1 cellular context compared by ENCODE assay signal in the genomic region with DNA sequence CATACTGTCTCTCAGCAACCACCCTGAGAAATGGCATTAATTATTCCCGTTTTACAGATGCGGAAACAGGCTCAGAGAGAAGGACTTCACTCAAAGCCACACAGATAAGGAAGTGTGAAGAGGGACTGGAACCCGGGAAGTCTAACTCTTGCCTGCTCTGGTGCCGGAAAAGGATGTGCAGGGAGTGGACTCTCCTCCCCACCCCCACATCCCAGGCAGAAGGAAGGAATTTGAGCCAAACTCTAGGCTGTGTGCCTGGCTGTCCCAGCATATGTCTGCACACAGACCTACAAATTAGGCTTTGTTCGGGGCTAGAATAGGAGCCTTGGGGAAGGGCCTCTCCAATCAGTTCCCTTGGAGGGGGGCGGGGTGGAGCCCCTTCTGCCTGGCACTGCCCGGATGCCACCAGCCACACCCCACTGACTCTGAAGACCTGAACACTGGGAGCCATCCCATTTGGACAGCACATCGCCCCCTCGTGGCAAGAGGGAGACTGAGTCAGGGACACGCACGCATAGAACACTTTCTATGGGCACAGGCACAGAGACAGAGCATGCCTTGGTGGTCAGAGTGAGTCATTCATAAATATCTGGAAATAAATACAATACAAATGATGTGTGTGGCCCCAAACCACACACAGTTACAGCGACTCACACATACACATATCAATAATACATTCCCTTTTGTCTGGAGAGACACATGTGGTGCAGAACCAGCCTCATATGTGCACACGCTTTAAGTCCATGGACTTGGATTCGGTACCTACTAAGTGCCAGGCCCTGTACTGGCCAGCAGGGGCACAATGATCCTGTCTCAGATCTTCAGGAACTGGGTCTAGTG.
TF ChIP-seq lines count a peak whose summit lies in the region.

No MANE protein-coding gene starts in this region.

TF ChIP-seq in HepG2, 621 proteins besides CTCF, POLR2A, EP300 and RAD21 (continued from another document and continues in another):
- TF ChIP-seq, protein P1, sequence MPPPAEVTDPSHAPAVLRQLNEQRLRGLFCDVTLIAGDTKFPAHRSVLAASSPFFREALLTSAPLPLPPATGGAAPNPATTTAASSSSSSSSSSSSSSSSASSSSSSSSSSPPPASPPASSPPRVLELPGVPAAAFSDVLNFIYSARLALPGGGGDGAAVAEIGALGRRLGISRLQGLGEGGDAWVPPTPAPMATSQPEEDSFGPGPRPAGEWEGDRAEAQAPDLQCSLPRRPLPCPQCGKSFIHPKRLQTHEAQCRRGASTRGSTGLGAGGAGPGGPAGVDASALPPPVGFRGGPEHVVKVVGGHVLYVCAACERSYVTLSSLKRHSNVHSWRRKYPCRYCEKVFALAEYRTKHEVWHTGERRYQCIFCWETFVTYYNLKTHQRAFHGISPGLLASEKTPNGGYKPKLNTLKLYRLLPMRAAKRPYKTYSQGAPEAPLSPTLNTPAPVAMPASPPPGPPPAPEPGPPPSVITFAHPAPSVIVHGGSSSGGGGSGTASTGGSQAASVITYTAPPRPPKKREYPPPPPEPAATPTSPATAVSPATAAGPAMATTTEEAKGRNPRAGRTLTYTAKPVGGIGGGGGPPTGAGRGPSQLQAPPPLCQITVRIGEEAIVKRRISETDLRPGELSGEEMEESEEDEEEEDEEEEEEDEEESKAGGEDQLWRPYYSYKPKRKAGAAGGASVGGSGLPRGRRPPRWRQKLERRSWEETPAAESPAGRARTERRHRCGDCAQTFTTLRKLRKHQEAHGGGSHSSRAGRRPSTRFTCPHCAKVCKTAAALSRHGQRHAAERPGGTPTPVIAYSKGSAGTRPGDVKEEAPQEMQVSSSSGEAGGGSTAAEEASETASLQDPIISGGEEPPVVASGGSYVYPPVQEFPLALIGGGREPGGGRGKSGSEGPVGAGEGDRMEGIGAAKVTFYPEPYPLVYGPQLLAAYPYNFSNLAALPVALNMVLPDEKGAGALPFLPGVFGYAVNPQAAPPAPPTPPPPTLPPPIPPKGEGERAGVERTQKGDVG (CRISPR knock-in tag; IDR thresholded peaks at IDR 0.05; ENCODE audit: borderline replicate concordance): no peak
- TF ChIP-seq SMARCE1 (IDR thresholded peaks at IDR 0.05; ENCODE audit: borderline replicate concordance) (no peak), IKZF4 (CRISPR knock-in tag; IDR thresholded peaks at IDR 0.05; ENCODE audit: borderline replicate concordance, low read depth, not compliant biosample characterization) (no peak), TBX3 (IDR thresholded peaks at IDR 0.05; ENCODE audit: borderline replicate concordance) (no peak), MEIS1 (CRISPR knock-in tag; IDR thresholded peaks at IDR 0.05; ENCODE audit: borderline replicate concordance) (peak; percentile 58; the same call in 1 of the 2 replicates), ZC3H4 (CRISPR knock-in tag; IDR thresholded peaks at IDR 0.05; ENCODE audit: borderline replicate concordance) (no peak), ADNP (CRISPR knock-in tag; IDR thresholded peaks at IDR 0.05) (no peak), EZH2 (conservative IDR thresholded peaks at IDR 0.05; ENCODE audit: low read depth, low read length) (no peak), SOX5 (CRISPR knock-in tag; IDR thresholded peaks at IDR 0.05; ENCODE audit: borderline replicate concordance) (peak; percentile 37; the same call in 1 of the 2 replicates), ZNF615 (CRISPR knock-in tag; IDR thresholded peaks at IDR 0.05; ENCODE audit: borderline replicate concordance) (0 out of 2 replicates have a peak, but pooled peaks have one; percentile 60), ZNF780A (CRISPR knock-in tag; IDR thresholded peaks at IDR 0.05) (no peak), BRCA1 (CRISPR knock-in tag; IDR thresholded peaks at IDR 0.05) (no peak), ETV6 (CRISPR knock-in tag; conservative IDR thresholded peaks at IDR 0.05) (no peak), SMC3 (IDR thresholded peaks at IDR 0.05; ENCODE audit: low read length) (peak; percentile 73), ZSCAN12 (CRISPR knock-in tag; IDR thresholded peaks at IDR 0.05) (no peak), ZNF253 (CRISPR knock-in tag; IDR thresholded peaks at IDR 0.05; ENCODE audit: borderline replicate concordance) (no peak), FOXJ3 (CRISPR knock-in tag; IDR thresholded peaks at IDR 0.05; ENCODE audit: borderline replicate concordance) (no peak), BCL6 (CRISPR knock-in tag; IDR thresholded peaks at IDR 0.05) (no peak), SNAI1 (CRISPR knock-in tag; IDR thresholded peaks at IDR 0.05; ENCODE audit: borderline replicate concordance) (no peak), ZMYM2 (CRISPR knock-in tag; IDR thresholded peaks at IDR 0.05) (0 out of 2 replicates have a peak, but pooled peaks have one; percentile 44), MED1 (CRISPR knock-in tag; IDR thresholded peaks at IDR 0.05) (0 out of 2 replicates have a peak, but pooled peaks have one; percentile 21), ZNF160 (CRISPR knock-in tag; IDR thresholded peaks at IDR 0.05) (no peak), ETV5 (CRISPR knock-in tag; IDR thresholded peaks at IDR 0.05; ENCODE audit: borderline replicate concordance) (0 out of 2 replicates have a peak, but pooled peaks have one; percentile 17), RFXANK (CRISPR knock-in tag; IDR thresholded peaks at IDR 0.05) (0 out of 2 replicates have a peak, but pooled peaks have one; percentile 26), ZNF709 (CRISPR knock-in tag; IDR thresholded peaks at IDR 0.05) (peak; percentile 53; the same call in 1 of the 2 replicates)
- TF ChIP-seq, protein P2, sequence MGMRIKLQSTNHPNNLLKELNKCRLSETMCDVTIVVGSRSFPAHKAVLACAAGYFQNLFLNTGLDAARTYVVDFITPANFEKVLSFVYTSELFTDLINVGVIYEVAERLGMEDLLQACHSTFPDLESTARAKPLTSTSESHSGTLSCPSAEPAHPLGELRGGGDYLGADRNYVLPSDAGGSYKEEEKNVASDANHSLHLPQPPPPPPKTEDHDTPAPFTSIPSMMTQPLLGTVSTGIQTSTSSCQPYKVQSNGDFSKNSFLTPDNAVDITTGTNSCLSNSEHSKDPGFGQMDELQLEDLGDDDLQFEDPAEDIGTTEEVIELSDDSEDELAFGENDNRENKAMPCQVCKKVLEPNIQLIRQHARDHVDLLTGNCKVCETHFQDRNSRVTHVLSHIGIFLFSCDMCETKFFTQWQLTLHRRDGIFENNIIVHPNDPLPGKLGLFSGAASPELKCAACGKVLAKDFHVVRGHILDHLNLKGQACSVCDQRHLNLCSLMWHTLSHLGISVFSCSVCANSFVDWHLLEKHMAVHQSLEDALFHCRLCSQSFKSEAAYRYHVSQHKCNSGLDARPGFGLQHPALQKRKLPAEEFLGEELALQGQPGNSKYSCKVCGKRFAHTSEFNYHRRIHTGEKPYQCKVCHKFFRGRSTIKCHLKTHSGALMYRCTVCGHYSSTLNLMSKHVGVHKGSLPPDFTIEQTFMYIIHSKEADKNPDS (CRISPR knock-in tag; IDR thresholded peaks at IDR 0.05): no peak
- TF ChIP-seq, protein P3, sequence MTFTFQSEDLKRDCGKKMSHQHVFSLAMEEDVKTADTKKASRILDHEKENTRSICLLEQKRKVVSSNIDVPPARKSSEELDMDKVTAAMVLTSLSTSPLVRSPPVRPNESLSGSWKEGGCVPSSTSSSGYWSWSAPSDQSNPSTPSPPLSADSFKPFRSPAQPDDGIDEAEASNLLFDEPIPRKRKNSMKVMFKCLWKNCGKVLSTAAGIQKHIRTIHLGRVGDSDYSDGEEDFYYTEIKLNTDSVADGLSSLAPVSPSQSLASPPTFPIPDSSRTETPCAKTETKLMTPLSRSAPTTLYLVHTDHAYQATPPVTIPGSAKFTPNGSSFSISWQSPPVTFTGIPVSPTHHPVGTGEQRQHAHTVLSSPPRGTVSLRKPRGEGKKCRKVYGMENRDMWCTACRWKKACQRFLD (CRISPR knock-in tag; IDR thresholded peaks at IDR 0.05; ENCODE audit: borderline replicate concordance): no peak
- TF ChIP-seq, protein P4, sequence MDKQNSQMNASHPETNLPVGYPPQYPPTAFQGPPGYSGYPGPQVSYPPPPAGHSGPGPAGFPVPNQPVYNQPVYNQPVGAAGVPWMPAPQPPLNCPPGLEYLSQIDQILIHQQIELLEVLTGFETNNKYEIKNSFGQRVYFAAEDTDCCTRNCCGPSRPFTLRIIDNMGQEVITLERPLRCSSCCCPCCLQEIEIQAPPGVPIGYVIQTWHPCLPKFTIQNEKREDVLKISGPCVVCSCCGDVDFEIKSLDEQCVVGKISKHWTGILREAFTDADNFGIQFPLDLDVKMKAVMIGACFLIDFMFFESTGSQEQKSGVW (CRISPR knock-in tag; IDR thresholded peaks at IDR 0.05; ENCODE audit: borderline replicate concordance): no peak
- TF ChIP-seq, protein P5, sequence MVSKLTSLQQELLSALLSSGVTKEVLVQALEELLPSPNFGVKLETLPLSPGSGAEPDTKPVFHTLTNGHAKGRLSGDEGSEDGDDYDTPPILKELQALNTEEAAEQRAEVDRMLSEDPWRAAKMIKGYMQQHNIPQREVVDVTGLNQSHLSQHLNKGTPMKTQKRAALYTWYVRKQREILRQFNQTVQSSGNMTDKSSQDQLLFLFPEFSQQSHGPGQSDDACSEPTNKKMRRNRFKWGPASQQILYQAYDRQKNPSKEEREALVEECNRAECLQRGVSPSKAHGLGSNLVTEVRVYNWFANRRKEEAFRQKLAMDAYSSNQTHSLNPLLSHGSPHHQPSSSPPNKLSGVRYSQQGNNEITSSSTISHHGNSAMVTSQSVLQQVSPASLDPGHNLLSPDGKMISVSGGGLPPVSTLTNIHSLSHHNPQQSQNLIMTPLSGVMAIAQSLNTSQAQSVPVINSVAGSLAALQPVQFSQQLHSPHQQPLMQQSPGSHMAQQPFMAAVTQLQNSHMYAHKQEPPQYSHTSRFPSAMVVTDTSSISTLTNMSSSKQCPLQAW (CRISPR knock-in tag; IDR thresholded peaks at IDR 0.05): no peak
- TF ChIP-seq, protein P6, sequence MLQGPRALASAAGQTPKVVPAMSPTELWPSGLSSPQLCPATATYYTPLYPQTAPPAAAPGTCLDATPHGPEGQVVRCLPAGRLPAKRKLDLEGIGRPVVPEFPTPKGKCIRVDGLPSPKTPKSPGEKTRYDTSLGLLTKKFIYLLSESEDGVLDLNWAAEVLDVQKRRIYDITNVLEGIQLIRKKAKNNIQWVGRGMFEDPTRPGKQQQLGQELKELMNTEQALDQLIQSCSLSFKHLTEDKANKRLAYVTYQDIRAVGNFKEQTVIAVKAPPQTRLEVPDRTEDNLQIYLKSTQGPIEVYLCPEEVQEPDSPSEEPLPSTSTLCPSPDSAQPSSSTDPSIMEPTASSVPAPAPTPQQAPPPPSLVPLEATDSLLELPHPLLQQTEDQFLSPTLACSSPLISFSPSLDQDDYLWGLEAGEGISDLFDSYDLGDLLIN (CRISPR knock-in tag; IDR thresholded peaks at IDR 0.05; ENCODE audit: borderline replicate concordance): no peak
- TF ChIP-seq, protein P7, sequence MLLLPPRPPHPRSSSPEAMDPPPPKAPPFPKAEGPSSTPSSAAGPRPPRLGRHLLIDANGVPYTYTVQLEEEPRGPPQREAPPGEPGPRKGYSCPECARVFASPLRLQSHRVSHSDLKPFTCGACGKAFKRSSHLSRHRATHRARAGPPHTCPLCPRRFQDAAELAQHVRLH (CRISPR knock-in tag; IDR thresholded peaks at IDR 0.05; ENCODE audit: borderline replicate concordance, low read depth): 0 out of 2 replicates have a peak, but pooled peaks have one; percentile 46
- TF ChIP-seq, protein P8, sequence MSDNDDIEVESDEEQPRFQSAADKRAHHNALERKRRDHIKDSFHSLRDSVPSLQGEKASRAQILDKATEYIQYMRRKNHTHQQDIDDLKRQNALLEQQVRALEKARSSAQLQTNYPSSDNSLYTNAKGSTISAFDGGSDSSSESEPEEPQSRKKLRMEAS (IDR thresholded peaks at IDR 0.05): peak; percentile 13; the same call in 1 of the 2 replicates
- TF ChIP-seq, protein P9, sequence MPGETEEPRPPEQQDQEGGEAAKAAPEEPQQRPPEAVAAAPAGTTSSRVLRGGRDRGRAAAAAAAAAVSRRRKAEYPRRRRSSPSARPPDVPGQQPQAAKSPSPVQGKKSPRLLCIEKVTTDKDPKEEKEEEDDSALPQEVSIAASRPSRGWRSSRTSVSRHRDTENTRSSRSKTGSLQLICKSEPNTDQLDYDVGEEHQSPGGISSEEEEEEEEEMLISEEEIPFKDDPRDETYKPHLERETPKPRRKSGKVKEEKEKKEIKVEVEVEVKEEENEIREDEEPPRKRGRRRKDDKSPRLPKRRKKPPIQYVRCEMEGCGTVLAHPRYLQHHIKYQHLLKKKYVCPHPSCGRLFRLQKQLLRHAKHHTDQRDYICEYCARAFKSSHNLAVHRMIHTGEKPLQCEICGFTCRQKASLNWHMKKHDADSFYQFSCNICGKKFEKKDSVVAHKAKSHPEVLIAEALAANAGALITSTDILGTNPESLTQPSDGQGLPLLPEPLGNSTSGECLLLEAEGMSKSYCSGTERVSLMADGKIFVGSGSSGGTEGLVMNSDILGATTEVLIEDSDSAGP (CRISPR knock-in tag; IDR thresholded peaks at IDR 0.05; ENCODE audit: borderline replicate concordance): peak; percentile 56
- TF ChIP-seq, protein P10, sequence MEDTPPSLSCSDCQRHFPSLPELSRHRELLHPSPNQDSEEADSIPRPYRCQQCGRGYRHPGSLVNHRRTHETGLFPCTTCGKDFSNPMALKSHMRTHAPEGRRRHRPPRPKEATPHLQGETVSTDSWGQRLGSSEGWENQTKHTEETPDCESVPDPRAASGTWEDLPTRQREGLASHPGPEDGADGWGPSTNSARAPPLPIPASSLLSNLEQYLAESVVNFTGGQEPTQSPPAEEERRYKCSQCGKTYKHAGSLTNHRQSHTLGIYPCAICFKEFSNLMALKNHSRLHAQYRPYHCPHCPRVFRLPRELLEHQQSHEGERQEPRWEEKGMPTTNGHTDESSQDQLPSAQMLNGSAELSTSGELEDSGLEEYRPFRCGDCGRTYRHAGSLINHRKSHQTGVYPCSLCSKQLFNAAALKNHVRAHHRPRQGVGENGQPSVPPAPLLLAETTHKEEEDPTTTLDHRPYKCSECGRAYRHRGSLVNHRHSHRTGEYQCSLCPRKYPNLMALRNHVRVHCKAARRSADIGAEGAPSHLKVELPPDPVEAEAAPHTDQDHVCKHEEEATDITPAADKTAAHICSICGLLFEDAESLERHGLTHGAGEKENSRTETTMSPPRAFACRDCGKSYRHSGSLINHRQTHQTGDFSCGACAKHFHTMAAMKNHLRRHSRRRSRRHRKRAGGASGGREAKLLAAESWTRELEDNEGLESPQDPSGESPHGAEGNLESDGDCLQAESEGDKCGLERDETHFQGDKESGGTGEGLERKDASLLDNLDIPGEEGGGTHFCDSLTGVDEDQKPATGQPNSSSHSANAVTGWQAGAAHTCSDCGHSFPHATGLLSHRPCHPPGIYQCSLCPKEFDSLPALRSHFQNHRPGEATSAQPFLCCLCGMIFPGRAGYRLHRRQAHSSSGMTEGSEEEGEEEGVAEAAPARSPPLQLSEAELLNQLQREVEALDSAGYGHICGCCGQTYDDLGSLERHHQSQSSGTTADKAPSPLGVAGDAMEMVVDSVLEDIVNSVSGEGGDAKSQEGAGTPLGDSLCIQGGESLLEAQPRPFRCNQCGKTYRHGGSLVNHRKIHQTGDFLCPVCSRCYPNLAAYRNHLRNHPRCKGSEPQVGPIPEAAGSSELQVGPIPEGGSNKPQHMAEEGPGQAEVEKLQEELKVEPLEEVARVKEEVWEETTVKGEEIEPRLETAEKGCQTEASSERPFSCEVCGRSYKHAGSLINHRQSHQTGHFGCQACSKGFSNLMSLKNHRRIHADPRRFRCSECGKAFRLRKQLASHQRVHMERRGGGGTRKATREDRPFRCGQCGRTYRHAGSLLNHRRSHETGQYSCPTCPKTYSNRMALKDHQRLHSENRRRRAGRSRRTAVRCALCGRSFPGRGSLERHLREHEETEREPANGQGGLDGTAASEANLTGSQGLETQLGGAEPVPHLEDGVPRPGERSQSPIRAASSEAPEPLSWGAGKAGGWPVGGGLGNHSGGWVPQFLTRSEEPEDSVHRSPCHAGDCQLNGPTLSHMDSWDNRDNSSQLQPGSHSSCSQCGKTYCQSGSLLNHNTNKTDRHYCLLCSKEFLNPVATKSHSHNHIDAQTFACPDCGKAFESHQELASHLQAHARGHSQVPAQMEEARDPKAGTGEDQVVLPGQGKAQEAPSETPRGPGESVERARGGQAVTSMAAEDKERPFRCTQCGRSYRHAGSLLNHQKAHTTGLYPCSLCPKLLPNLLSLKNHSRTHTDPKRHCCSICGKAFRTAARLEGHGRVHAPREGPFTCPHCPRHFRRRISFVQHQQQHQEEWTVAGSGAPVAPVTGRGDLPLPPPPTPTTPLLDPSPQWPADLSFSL (CRISPR knock-in tag; IDR thresholded peaks at IDR 0.05): 0 out of 2 replicates have a peak, but pooled peaks have one; percentile 62
